1 cellular context compared by ENCODE assay signal in genomic region chr17:77312061-77312684, GRCh38.
TF ChIP-seq lines count a peak whose summit lies in the region.

No MANE protein-coding gene starts in this region.

TF ChIP-seq in K562, 482 proteins besides CTCF, POLR2A, EP300 and RAD21 (continued from another document):
- TF ChIP-seq E2F4 (CRISPR knock-in tag; IDR thresholded peaks at IDR 0.05; ENCODE audit: low read depth) (no peak), CLOCK (CRISPR knock-in tag; IDR thresholded peaks at IDR 0.05; ENCODE audit: borderline replicate concordance) (no peak), TRIM25 (IDR thresholded peaks at IDR 0.05; ENCODE audit: borderline replicate concordance) (no peak), SMARCC2 (IDR thresholded peaks at IDR 0.05; ENCODE audit: low read depth) (no peak), TFAM (CRISPR knock-in tag; conservative IDR thresholded peaks at IDR 0.05) (no peak), PHF8 (IDR thresholded peaks at IDR 0.05; ENCODE audit: borderline replicate concordance, low read length) (no peak), ZFPM2 (CRISPR knock-in tag; IDR thresholded peaks at IDR 0.05) (no peak), CCAR2 (IDR thresholded peaks at IDR 0.05; ENCODE audit: low read depth, low read length) (no peak), GTF2A2 (tag; IDR thresholded peaks at IDR 0.05) (no peak), NFE2 (IDR thresholded peaks at IDR 0.05; ENCODE audit: low read depth) (no peak), PHB (CRISPR knock-in tag; IDR thresholded peaks at IDR 0.05) (no peak)
- TF ChIP-seq, protein P1, sequence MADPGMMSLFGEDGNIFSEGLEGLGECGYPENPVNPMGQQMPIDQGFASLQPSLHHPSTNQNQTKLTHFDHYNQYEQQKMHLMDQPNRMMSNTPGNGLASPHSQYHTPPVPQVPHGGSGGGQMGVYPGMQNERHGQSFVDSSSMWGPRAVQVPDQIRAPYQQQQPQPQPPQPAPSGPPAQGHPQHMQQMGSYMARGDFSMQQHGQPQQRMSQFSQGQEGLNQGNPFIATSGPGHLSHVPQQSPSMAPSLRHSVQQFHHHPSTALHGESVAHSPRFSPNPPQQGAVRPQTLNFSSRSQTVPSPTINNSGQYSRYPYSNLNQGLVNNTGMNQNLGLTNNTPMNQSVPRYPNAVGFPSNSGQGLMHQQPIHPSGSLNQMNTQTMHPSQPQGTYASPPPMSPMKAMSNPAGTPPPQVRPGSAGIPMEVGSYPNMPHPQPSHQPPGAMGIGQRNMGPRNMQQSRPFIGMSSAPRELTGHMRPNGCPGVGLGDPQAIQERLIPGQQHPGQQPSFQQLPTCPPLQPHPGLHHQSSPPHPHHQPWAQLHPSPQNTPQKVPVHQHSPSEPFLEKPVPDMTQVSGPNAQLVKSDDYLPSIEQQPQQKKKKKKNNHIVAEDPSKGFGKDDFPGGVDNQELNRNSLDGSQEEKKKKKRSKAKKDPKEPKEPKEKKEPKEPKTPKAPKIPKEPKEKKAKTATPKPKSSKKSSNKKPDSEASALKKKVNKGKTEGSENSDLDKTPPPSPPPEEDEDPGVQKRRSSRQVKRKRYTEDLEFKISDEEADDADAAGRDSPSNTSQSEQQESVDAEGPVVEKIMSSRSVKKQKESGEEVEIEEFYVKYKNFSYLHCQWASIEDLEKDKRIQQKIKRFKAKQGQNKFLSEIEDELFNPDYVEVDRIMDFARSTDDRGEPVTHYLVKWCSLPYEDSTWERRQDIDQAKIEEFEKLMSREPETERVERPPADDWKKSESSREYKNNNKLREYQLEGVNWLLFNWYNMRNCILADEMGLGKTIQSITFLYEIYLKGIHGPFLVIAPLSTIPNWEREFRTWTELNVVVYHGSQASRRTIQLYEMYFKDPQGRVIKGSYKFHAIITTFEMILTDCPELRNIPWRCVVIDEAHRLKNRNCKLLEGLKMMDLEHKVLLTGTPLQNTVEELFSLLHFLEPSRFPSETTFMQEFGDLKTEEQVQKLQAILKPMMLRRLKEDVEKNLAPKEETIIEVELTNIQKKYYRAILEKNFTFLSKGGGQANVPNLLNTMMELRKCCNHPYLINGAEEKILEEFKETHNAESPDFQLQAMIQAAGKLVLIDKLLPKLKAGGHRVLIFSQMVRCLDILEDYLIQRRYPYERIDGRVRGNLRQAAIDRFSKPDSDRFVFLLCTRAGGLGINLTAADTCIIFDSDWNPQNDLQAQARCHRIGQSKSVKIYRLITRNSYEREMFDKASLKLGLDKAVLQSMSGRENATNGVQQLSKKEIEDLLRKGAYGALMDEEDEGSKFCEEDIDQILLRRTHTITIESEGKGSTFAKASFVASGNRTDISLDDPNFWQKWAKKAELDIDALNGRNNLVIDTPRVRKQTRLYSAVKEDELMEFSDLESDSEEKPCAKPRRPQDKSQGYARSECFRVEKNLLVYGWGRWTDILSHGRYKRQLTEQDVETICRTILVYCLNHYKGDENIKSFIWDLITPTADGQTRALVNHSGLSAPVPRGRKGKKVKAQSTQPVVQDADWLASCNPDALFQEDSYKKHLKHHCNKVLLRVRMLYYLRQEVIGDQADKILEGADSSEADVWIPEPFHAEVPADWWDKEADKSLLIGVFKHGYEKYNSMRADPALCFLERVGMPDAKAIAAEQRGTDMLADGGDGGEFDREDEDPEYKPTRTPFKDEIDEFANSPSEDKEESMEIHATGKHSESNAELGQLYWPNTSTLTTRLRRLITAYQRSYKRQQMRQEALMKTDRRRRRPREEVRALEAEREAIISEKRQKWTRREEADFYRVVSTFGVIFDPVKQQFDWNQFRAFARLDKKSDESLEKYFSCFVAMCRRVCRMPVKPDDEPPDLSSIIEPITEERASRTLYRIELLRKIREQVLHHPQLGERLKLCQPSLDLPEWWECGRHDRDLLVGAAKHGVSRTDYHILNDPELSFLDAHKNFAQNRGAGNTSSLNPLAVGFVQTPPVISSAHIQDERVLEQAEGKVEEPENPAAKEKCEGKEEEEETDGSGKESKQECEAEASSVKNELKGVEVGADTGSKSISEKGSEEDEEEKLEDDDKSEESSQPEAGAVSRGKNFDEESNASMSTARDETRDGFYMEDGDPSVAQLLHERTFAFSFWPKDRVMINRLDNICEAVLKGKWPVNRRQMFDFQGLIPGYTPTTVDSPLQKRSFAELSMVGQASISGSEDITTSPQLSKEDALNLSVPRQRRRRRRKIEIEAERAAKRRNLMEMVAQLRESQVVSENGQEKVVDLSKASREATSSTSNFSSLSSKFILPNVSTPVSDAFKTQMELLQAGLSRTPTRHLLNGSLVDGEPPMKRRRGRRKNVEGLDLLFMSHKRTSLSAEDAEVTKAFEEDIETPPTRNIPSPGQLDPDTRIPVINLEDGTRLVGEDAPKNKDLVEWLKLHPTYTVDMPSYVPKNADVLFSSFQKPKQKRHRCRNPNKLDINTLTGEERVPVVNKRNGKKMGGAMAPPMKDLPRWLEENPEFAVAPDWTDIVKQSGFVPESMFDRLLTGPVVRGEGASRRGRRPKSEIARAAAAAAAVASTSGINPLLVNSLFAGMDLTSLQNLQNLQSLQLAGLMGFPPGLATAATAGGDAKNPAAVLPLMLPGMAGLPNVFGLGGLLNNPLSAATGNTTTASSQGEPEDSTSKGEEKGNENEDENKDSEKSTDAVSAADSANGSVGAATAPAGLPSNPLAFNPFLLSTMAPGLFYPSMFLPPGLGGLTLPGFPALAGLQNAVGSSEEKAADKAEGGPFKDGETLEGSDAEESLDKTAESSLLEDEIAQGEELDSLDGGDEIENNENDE (IDR thresholded peaks at IDR 0.05; ENCODE audit: low read depth, low read length), result no peak
- TF ChIP-seq, protein P2, sequence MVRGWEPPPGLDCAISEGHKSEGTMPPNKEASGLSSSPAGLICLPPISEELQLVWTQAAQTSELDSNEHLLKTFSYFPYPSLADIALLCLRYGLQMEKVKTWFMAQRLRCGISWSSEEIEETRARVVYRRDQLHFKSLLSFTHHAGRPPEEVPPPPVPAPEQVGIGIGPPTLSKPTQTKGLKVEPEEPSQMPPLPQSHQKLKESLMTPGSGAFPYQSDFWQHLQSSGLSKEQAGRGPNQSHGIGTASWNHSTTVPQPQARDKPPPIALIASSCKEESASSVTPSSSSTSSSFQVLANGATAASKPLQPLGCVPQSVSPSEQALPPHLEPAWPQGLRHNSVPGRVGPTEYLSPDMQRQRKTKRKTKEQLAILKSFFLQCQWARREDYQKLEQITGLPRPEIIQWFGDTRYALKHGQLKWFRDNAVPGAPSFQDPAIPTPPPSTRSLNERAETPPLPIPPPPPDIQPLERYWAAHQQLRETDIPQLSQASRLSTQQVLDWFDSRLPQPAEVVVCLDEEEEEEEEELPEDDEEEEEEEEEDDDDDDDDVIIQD (CRISPR knock-in tag; IDR thresholded peaks at IDR 0.05), result no peak
